ENCODE assay signal across 19 cellular contexts in the genomic region with DNA sequence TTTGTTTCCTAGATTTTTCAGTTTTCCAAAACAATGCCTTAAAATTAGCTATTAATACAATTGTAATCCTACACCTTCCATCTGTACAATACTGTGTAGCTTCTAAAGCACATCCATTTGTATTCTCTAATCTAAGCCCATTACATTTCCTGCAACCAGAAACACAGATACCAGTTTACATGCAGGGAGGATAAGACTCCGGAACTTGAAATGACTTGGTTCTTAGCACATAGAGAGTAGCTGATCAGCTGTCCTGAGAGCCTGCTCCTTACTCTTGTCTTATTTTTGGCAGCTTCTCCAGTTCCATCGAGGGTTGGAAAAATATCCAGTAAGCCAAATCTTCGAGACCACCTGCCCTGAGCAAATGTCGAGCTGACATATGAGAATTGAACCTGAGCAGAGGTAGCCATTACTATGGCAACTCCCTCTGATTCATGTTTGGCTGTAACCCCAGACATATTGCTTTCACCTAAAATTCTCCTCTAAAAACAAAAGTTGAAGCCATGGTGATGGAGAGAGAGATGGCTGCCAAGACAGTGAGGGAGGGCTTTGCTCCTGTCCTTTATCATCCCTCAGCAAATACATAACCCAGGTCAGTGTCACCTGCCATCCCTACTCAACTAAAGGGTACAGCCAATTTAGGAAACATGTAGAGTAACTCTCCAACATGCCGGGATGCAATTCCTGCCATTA.
DNase-seq lines count a peak whose midpoint lies in the region; ATAC-seq and TF ChIP-seq lines count a peak whose summit lies in the region.
"Had no signal": no experiment of that assay in that cellular context is flagged by ENCODE, and none has a peak within 500 bp of the region (broad histone marks: within the 10 kb centered on the region; RNA-seq: fewer than 3 reads in every experiment).

No MANE protein-coding gene starts in this region.

- H3K36me3 ChIP-seq in brain microvascular endothelial cell (replicated peaks) (no peaks in the 10 kb centered on the region), psoas muscle (ENCODE audit: insufficient read depth in 1 of 2, low read depth in 1 of 2) (no peaks in the 10 kb centered on the region)
- H3K36me3 ChIP-seq: neutrophil had no signal

- TF ChIP-seq CTCF in Calu3 (IDR thresholded peaks at IDR 0.05; ENCODE audit: unreplicated experiment) (no peak), brain microvascular endothelial cell (IDR thresholded peaks at IDR 0.05; ENCODE audit: low read depth, low read length, missing control alignments) (no peak), psoas muscle (IDR thresholded peaks at IDR 0.05) (no peak)

- no peaks in the 10 kb centered on the region for H3K36me3 Mint-ChIP-seq in Calu3 (ENCODE audit: insufficient read depth, unreplicated experiment)
- H3K36me3 Mint-ChIP-seq: type B pancreatic cell had no signal

- H3K27ac Mint-ChIP-seq in Calu3 (ENCODE audit: unreplicated experiment), result peak overlapping the region; percentile 42
- H3K27ac Mint-ChIP-seq: activated CD4-positive, alpha-beta T cell treated with anti-CD3 and anti-CD28 coated beads, Interleukin-2, amount 10 ng/mL, durations not matched to agents 7 days and 5 days; activated naive CD4-positive, alpha-beta T cell treated with anti-CD3 and anti-CD28 coated beads for 36 hours; type B pancreatic cell had no signal

- H3K27ac ChIP-seq in brain microvascular endothelial cell (peak overlapping the region; percentile 13), psoas muscle (no peak overlapping the region)
- H3K27ac ChIP-seq: HL-60, neutrophil had no signal

- peaks cover 11% of the 10 kb centered on the region for H3K9me3 Mint-ChIP-seq in Calu3 (ENCODE audit: low read depth, unreplicated experiment)
- H3K9me3 Mint-ChIP-seq: activated naive CD4-positive, alpha-beta T cell treated with anti-CD3 and anti-CD28 coated beads for 36 hours; type B pancreatic cell had no signal

- H3K9me3 ChIP-seq in psoas muscle, result no peaks in the 10 kb centered on the region
- H3K9me3 ChIP-seq: neutrophil had no signal

- CTCF ChIA-PET in Calu3 (lab: Charles Lee), result interaction anchor here (1.0 kb wide), 1 partner anchor 221 kb away, joined by 3 read pairs; no protein-coding TSS in a partner anchor

- H3K4me1 Mint-ChIP-seq in Calu3 (ENCODE audit: low read depth, unreplicated experiment), result peaks cover 7% of the 10 kb centered on the region
- H3K4me1 Mint-ChIP-seq: activated CD4-positive, alpha-beta T cell treated with anti-CD3 and anti-CD28 coated beads, Interleukin-2, amount 10 ng/mL, durations not matched to agents 7 days and 5 days had no signal

- H3K27me3 ChIP-seq in brain microvascular endothelial cell (replicated peaks), result no peaks in the 10 kb centered on the region
- H3K27me3 ChIP-seq in psoas muscle (ENCODE audit: insufficient read depth in 3 of 3, low read length in 2 of 3), result no peaks in the 10 kb centered on the region
- H3K27me3 ChIP-seq: neutrophil had no signal

- in situ Hi-C loops in brain microvascular endothelial cell (cut with HindIII; ENCODE audit: low pct_ligation_motif_present, low sequenced_read_pairs), result no loop called here

- H3K4me3 ChIP-seq in brain microvascular endothelial cell (ENCODE audit: low read depth, low read length) (no peak overlapping the region), psoas muscle (no peak overlapping the region)

- 27 to 36% (median 27%) methylated on average over 5 of the region's 5 CpGs for WGBS in psoas muscle, 3 donors

- H3K4me3 Mint-ChIP-seq in Calu3 (ENCODE audit: low read depth, unreplicated experiment), result no peak overlapping the region
- H3K4me3 Mint-ChIP-seq: activated CD4-positive, alpha-beta T cell treated with anti-CD3 and anti-CD28 coated beads, Interleukin-2, amount 10 ng/mL, durations not matched to agents 7 days and 5 days; activated naive CD4-positive, alpha-beta T cell treated with anti-CD3 and anti-CD28 coated beads for 36 hours; type B pancreatic cell had no signal

- BruUV-seq in Calu3 (replicated peaks; lab: Mats Ljungman, UMichigan), result no TSS peak

- peak in 3 of 4 donors; percentile 25 to 64 (median 41) for ATAC-seq in psoas muscle
- no peak for ATAC-seq in HG03135 (IDR thresholded peaks at IDR 0.05; ENCODE audit: unreplicated experiment)
- ATAC-seq: left lobe of liver had no signal

- H3K27me3 Mint-ChIP-seq in Calu3 (ENCODE audit: unreplicated experiment), result no peaks in the 10 kb centered on the region
- H3K27me3 Mint-ChIP-seq: type B pancreatic cell had no signal

- intact Hi-C loops in Calu3 (cut with micrococcal nuclease; ENCODE audit: unreplicated experiment), result no loop called here
- intact Hi-C loops in psoas muscle (cut with DNase I), result no loop called here

- no peaks in the 10 kb centered on the region for H3K4me1 ChIP-seq in psoas muscle

- DNase-seq in Calu3 (no peak), NCI-H1105 treated with DMSO at 0.1 percent for 48 hours (lab: John Stamatoyannopoulos, UW) (peak; percentile 58), brain microvascular endothelial cell (peak; percentile 1), psoas muscle (no peak), inferior parietal cortex (ENCODE audit: extremely low spot score) (no peak)
- no peak for DNase-seq in central memory CD4-positive, alpha-beta T cell
- DNase-seq in activated CD4-positive, alpha-beta T cell treated with anti-CD3 and anti-CD28 coated beads for 48 hours, result no peak
- DNase-seq: activated CD4-positive, alpha-beta T cell treated with anti-CD3 and anti-CD28 coated beads, Interleukin-2, amount 10 ng/mL, durations not matched to agents 7 days and 5 days; activated naive CD4-positive, alpha-beta T cell treated with anti-CD3 and anti-CD28 coated beads for 36 hours; aorta; KBM-7; NCI-H1092; stimulated activated naive CD4-positive, alpha-beta T cell treated with Interleukin-2 at 50 U/mL for 16 hours; SW 1271 had no signal

Comparison
In these comparisons a context has a peak if more than half of its experiments do, and no peak if none do; other contexts are left out.
1. DNase-seq: peak in NCI-H1105 treated with DMSO at 0.1 percent for 48 hours (single experiment) and brain microvascular endothelial cell (single experiment); none in Calu3 (single experiment), psoas muscle (0 of 2), inferior parietal cortex (single experiment), central memory CD4-positive, alpha-beta T cell (single experiment) and activated CD4-positive, alpha-beta T cell treated with anti-CD3 and anti-CD28 coated beads for 48 hours (single experiment).